32 cellular contexts compared by ENCODE assay signal in the genomic region with DNA sequence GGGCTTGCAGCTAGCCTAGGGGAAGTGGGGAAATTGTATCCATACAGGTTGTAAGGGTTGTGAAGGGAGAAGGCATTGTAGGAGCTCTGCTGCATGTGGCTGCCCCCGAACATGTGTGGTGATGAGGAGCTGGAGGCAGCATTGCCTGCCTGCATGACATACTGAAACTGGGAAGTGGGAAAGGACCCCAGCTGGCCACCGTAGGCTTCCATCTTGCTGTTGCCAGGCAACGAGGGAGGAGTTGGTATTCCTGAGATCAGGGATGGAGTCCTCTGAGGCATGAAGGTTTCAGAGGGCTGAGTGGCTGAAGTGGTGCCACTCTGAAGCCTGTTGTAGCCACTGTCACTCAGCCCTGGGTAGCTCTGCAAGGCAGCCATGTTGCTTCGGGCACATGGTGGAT.
"Had no signal": no experiment of that assay in that cellular context is flagged by ENCODE, and none has a peak within 500 bp of the region (broad histone marks: within the 10 kb centered on the region; RNA-seq: fewer than 3 reads in every experiment).

No MANE protein-coding gene starts in this region.

- H3K4me1 Mint-ChIP-seq: activated CD4-positive, alpha-beta memory T cell treated with anti-CD3 and anti-CD28 coated beads, Interleukin-2, amount 10 ng/mL, durations not matched to agents 7 days and 5 days; activated CD4-positive, alpha-beta T cell treated with anti-CD3 and anti-CD28 coated beads, Interleukin-2, amount 10 ng/mL, durations not matched to agents 7 days and 5 days; activated naive CD4-positive, alpha-beta T cell treated with anti-CD3 and anti-CD28 coated beads, Interleukin-2, amount 10 ng/mL, durations not matched to agents 7 days and 5 days; activated naive CD8-positive, alpha-beta T cell treated with anti-CD3 and anti-CD28 coated beads, Interleukin-2, amount 10 ng/mL, durations not matched to agents 7 days and 5 days; brain; endodermal cell; T-helper 17 cell had no signal

- H3K36me3 Mint-ChIP-seq: activated naive CD4-positive, alpha-beta T cell treated with anti-CD3 and anti-CD28 coated beads, Interleukin-2, amount 10 ng/mL, durations not matched to agents 7 days and 5 days; activated naive CD4-positive, alpha-beta T cell treated with anti-CD3 and anti-CD28 coated beads, Interleukin-2, amount 50 U/mL, for 72 hours; activated naive CD8-positive, alpha-beta T cell treated with anti-CD3 and anti-CD28 coated beads, Interleukin-2, amount 10 ng/mL, durations not matched to agents 7 days and 5 days; brain; WTC11 had no signal

- H3K9me3 ChIP-seq: ascending aorta, breast epithelium had no signal

- DNase-seq: activated CD4-positive, alpha-beta memory T cell treated with anti-CD3 and anti-CD28 coated beads, Interleukin-2, amount 10 ng/mL, durations not matched to agents 7 days and 5 days; activated CD4-positive, alpha-beta T cell treated with anti-CD3 and anti-CD28 coated beads for 1 hour; activated CD4-positive, alpha-beta T cell treated with anti-CD3 and anti-CD28 coated beads for 4 hours; activated CD4-positive, alpha-beta T cell treated with anti-CD3 and anti-CD28 coated beads, Interleukin-2, amount 10 ng/mL, durations not matched to agents 7 days and 5 days; activated CD4-positive, alpha-beta T cell treated with anti-CD3 and anti-CD28 coated beads, Interleukin-2, amount 50 U/mL, for 4 hours; activated CD8-positive, alpha-beta memory T cell treated with anti-CD3 and anti-CD28 coated beads, Interleukin-2, amount 50 U/mL, for 48 hours; activated gamma-delta T cell; activated naive CD4-positive, alpha-beta T cell; activated naive CD4-positive, alpha-beta T cell treated with anti-CD3 and anti-CD28 coated beads, Interleukin-2, amount 10 ng/mL, durations not matched to agents 7 days and 5 days; activated naive CD8-positive, alpha-beta T cell treated with anti-CD3 and anti-CD28 coated beads, Interleukin-2, amount 10 ng/mL, durations not matched to agents 7 days and 5 days; activated T-cell treated with anti-CD3 and anti-CD28 coated beads for 4 hours; activated T-cell treated with anti-CD3 and anti-CD28 coated beads, Interleukin-2, amount 50 U/mL, for 24 hours; activated T-cell treated with anti-CD3 and anti-CD28 coated beads, Interleukin-2, amount 50 U/mL, for 72 hours; central memory CD4-positive, alpha-beta T cell; cerebellar nuclear complex; dorsolateral prefrontal cortex; effector memory CD4-positive, alpha-beta T cell; endodermal cell; foreskin fibroblast; head of caudate nucleus; T-helper 1 cell; T-helper 17 cell had no signal

- H3K27me3 ChIP-seq: ascending aorta, breast epithelium, cardiac muscle cell had no signal

- H3K27me3 Mint-ChIP-seq: activated CD4-positive, alpha-beta memory T cell treated with anti-CD3 and anti-CD28 coated beads, Interleukin-2, amount 10 ng/mL, durations not matched to agents 7 days and 5 days; activated CD4-positive, alpha-beta T cell treated with anti-CD3 and anti-CD28 coated beads, Interleukin-2, amount 10 ng/mL, durations not matched to agents 7 days and 5 days; activated naive CD4-positive, alpha-beta T cell treated with anti-CD3 and anti-CD28 coated beads, Interleukin-2, amount 10 ng/mL, durations not matched to agents 7 days and 5 days; activated naive CD8-positive, alpha-beta T cell treated with anti-CD3 and anti-CD28 coated beads, Interleukin-2, amount 10 ng/mL, durations not matched to agents 7 days and 5 days; activated T-cell treated with anti-CD3 and anti-CD28 coated beads, Interleukin-2, amount 50 U/mL, for 24 hours; dendritic cell treated with granulocyte-macrophage colony-stimulating factor and Interleukin-4, amounts not matched to agents 40 ng/mL and 50 ng/mL, for 4 days; T-helper 17 cell had no signal

- H3K4me3 ChIP-seq: ascending aorta, breast epithelium, cardiac muscle cell, coronary artery, dorsolateral prefrontal cortex had no signal

- H3K4me3 Mint-ChIP-seq: activated CD4-positive, alpha-beta memory T cell treated with anti-CD3 and anti-CD28 coated beads, Interleukin-2, amount 10 ng/mL, durations not matched to agents 7 days and 5 days; activated CD4-positive, alpha-beta T cell treated with anti-CD3 and anti-CD28 coated beads, Interleukin-2, amount 10 ng/mL, durations not matched to agents 7 days and 5 days; activated naive CD4-positive, alpha-beta T cell treated with anti-CD3 and anti-CD28 coated beads, Interleukin-2, amount 10 ng/mL, durations not matched to agents 7 days and 5 days; activated naive CD8-positive, alpha-beta T cell treated with anti-CD3 and anti-CD28 coated beads, Interleukin-2, amount 10 ng/mL, durations not matched to agents 7 days and 5 days; activated T-cell treated with anti-CD3 and anti-CD28 coated beads, Interleukin-2, amount 50 U/mL, for 24 hours; activated T-cell treated with anti-CD3 and anti-CD28 coated beads, Interleukin-2, amount 50 U/mL, for 72 hours; brain; dendritic cell treated with granulocyte-macrophage colony-stimulating factor and Interleukin-4, amounts not matched to agents 40 ng/mL and 50 ng/mL, for 4 days; endodermal cell; T-helper 17 cell; WTC11 had no signal

- H3K36me3 ChIP-seq: ascending aorta, breast epithelium, cardiac muscle cell had no signal

- H3K4me1 ChIP-seq: ascending aorta, breast epithelium had no signal

- ATAC-seq: activated naive CD4-positive, alpha-beta T cell treated with anti-CD3 and anti-CD28 coated beads, Interleukin-2, amount 50 U/mL, for 72 hours; activated T-cell treated with anti-CD3 and anti-CD28 coated beads, Interleukin-2, amount 50 U/mL, for 72 hours; esophagus mucosa; T-helper 17 cell; WTC11 had no signal

- H3K9me3 Mint-ChIP-seq: activated CD4-positive, alpha-beta memory T cell treated with anti-CD3 and anti-CD28 coated beads, Interleukin-2, amount 10 ng/mL, durations not matched to agents 7 days and 5 days; activated CD4-positive, alpha-beta T cell treated with anti-CD3 and anti-CD28 coated beads, Interleukin-2, amount 10 ng/mL, durations not matched to agents 7 days and 5 days; activated naive CD8-positive, alpha-beta T cell treated with anti-CD3 and anti-CD28 coated beads, Interleukin-2, amount 10 ng/mL, durations not matched to agents 7 days and 5 days; brain; endodermal cell had no signal

- H3K27ac ChIP-seq: ascending aorta, breast epithelium, cardiac muscle cell, coronary artery, dorsolateral prefrontal cortex, VCaP had no signal

- H3K27ac Mint-ChIP-seq: activated CD4-positive, alpha-beta memory T cell treated with anti-CD3 and anti-CD28 coated beads, Interleukin-2, amount 10 ng/mL, durations not matched to agents 7 days and 5 days; activated CD4-positive, alpha-beta T cell treated with anti-CD3 and anti-CD28 coated beads, Interleukin-2, amount 10 ng/mL, durations not matched to agents 7 days and 5 days; activated naive CD4-positive, alpha-beta T cell treated with anti-CD3 and anti-CD28 coated beads, Interleukin-2, amount 10 ng/mL, durations not matched to agents 7 days and 5 days; activated naive CD4-positive, alpha-beta T cell treated with anti-CD3 and anti-CD28 coated beads, Interleukin-2, amount 50 U/mL, for 72 hours; activated naive CD8-positive, alpha-beta T cell treated with anti-CD3 and anti-CD28 coated beads, Interleukin-2, amount 10 ng/mL, durations not matched to agents 7 days and 5 days; activated T-cell treated with anti-CD3 and anti-CD28 coated beads, Interleukin-2, amount 50 U/mL, for 24 hours; activated T-cell treated with anti-CD3 and anti-CD28 coated beads, Interleukin-2, amount 50 U/mL, for 72 hours; brain; dendritic cell treated with granulocyte-macrophage colony-stimulating factor and Interleukin-4, amounts not matched to agents 40 ng/mL and 50 ng/mL, for 4 days; endodermal cell; T-helper 17 cell; WTC11 had no signal
